ENCODE assay signal across 1 cellular context in the genomic region with DNA sequence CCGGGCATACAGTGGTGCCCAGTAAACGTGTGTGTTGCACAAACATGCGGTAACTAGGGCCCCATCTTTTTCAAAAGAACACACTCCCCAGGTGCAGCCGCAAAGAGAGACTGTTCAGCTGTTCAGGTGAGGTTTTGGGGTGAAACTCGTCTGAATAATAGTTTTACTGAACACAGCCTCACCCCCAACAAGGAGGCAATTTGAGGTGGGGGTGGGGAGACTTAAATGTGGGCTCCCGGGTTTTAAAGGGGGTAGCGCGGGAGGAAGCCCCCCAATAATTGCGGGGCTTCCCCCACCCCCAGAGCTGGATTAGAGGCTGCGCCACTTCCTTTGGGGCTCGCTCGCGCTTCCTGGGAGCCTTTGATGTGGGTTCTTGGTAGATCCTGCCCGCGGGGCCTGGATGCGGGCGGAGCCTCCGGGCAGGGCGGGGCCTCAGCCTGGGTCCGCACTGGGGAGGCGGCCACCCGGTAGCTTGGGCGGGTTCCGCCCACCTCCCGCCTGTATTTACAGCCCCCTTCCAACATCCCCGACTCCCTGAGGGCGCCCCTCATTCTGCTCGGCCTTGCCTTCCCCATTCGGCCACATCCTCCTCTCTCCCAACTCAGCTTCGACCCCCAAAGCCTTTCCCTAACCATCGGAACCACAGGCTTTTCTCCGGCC.
TF ChIP-seq lines count a peak whose summit lies in the region.

No MANE protein-coding gene starts in this region.

TF ChIP-seq in K562, 482 proteins besides CTCF, POLR2A, EP300 and RAD21 (continued from another document and continues in another):
- TF ChIP-seq MEF2D (tag; conservative IDR thresholded peaks at IDR 0.05; ENCODE audit: low read depth): no peak
- TF ChIP-seq, protein P1, sequence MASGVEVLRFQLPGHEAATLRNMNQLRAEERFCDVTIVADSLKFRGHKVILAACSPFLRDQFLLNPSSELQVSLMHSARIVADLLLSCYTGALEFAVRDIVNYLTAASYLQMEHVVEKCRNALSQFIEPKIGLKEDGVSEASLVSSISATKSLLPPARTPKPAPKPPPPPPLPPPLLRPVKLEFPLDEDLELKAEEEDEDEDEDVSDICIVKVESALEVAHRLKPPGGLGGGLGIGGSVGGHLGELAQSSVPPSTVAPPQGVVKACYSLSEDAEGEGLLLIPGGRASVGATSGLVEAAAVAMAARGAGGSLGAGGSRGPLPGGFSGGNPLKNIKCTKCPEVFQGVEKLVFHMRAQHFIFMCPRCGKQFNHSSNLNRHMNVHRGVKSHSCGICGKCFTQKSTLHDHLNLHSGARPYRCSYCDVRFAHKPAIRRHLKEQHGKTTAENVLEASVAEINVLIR (CRISPR knock-in tag; IDR thresholded peaks at IDR 0.05): no peak
- TF ChIP-seq L3MBTL2 (IDR thresholded peaks at IDR 0.05): no peak; the same call in 1 of the 2 replicates
- no peak for TF ChIP-seq ZC3H4 (CRISPR knock-in tag; IDR thresholded peaks at IDR 0.05; ENCODE audit: borderline replicate concordance)
- no peak for TF ChIP-seq ZNF785 (CRISPR knock-in tag; IDR thresholded peaks at IDR 0.05)
- TF ChIP-seq ESRRB (CRISPR knock-in tag; IDR thresholded peaks at IDR 0.05; ENCODE audit: borderline replicate concordance): no peak
- TF ChIP-seq, protein P2, sequence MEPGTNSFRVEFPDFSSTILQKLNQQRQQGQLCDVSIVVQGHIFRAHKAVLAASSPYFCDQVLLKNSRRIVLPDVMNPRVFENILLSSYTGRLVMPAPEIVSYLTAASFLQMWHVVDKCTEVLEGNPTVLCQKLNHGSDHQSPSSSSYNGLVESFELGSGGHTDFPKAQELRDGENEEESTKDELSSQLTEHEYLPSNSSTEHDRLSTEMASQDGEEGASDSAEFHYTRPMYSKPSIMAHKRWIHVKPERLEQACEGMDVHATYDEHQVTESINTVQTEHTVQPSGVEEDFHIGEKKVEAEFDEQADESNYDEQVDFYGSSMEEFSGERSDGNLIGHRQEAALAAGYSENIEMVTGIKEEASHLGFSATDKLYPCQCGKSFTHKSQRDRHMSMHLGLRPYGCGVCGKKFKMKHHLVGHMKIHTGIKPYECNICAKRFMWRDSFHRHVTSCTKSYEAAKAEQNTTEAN (CRISPR knock-in tag; IDR thresholded peaks at IDR 0.05): no peak
- TF ChIP-seq, protein P3, sequence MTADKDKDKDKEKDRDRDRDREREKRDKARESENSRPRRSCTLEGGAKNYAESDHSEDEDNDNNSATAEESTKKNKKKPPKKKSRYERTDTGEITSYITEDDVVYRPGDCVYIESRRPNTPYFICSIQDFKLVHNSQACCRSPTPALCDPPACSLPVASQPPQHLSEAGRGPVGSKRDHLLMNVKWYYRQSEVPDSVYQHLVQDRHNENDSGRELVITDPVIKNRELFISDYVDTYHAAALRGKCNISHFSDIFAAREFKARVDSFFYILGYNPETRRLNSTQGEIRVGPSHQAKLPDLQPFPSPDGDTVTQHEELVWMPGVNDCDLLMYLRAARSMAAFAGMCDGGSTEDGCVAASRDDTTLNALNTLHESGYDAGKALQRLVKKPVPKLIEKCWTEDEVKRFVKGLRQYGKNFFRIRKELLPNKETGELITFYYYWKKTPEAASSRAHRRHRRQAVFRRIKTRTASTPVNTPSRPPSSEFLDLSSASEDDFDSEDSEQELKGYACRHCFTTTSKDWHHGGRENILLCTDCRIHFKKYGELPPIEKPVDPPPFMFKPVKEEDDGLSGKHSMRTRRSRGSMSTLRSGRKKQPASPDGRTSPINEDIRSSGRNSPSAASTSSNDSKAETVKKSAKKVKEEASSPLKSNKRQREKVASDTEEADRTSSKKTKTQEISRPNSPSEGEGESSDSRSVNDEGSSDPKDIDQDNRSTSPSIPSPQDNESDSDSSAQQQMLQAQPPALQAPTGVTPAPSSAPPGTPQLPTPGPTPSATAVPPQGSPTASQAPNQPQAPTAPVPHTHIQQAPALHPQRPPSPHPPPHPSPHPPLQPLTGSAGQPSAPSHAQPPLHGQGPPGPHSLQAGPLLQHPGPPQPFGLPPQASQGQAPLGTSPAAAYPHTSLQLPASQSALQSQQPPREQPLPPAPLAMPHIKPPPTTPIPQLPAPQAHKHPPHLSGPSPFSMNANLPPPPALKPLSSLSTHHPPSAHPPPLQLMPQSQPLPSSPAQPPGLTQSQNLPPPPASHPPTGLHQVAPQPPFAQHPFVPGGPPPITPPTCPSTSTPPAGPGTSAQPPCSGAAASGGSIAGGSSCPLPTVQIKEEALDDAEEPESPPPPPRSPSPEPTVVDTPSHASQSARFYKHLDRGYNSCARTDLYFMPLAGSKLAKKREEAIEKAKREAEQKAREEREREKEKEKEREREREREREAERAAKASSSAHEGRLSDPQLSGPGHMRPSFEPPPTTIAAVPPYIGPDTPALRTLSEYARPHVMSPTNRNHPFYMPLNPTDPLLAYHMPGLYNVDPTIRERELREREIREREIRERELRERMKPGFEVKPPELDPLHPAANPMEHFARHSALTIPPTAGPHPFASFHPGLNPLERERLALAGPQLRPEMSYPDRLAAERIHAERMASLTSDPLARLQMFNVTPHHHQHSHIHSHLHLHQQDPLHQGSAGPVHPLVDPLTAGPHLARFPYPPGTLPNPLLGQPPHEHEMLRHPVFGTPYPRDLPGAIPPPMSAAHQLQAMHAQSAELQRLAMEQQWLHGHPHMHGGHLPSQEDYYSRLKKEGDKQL (CRISPR knock-in tag; IDR thresholded peaks at IDR 0.05; ENCODE audit: borderline replicate concordance): no peak
- TF ChIP-seq, protein P4, sequence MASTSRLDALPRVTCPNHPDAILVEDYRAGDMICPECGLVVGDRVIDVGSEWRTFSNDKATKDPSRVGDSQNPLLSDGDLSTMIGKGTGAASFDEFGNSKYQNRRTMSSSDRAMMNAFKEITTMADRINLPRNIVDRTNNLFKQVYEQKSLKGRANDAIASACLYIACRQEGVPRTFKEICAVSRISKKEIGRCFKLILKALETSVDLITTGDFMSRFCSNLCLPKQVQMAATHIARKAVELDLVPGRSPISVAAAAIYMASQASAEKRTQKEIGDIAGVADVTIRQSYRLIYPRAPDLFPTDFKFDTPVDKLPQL (IDR thresholded peaks at IDR 0.05; ENCODE audit: extremely low read depth, insufficient read length): no peak
- TF ChIP-seq ZNF184 (CRISPR knock-in tag; IDR thresholded peaks at IDR 0.05): no peak
- TF ChIP-seq STAT5A (IDR thresholded peaks at IDR 0.05; ENCODE audit: borderline replicate concordance, low read length): no peak
- peak; percentile 52 for TF ChIP-seq DPF2 (IDR thresholded peaks at IDR 0.05)
- TF ChIP-seq ZNF384 (IDR thresholded peaks at IDR 0.05; ENCODE audit: low read depth, low read length): no peak
- TF ChIP-seq, protein P5, sequence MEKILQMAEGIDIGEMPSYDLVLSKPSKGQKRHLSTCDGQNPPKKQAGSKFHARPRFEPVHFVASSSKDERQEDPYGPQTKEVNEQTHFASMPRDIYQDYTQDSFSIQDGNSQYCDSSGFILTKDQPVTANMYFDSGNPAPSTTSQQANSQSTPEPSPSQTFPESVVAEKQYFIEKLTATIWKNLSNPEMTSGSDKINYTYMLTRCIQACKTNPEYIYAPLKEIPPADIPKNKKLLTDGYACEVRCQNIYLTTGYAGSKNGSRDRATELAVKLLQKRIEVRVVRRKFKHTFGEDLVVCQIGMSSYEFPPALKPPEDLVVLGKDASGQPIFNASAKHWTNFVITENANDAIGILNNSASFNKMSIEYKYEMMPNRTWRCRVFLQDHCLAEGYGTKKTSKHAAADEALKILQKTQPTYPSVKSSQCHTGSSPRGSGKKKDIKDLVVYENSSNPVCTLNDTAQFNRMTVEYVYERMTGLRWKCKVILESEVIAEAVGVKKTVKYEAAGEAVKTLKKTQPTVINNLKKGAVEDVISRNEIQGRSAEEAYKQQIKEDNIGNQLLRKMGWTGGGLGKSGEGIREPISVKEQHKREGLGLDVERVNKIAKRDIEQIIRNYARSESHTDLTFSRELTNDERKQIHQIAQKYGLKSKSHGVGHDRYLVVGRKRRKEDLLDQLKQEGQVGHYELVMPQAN (IDR thresholded peaks at IDR 0.05; ENCODE audit: borderline replicate concordance): no peak
- no peak for TF ChIP-seq MYBL2 (IDR thresholded peaks at IDR 0.05; ENCODE audit: low read depth)
- TF ChIP-seq MYBL2 (CRISPR knock-in tag; IDR thresholded peaks at IDR 0.05; ENCODE audit: borderline replicate concordance): no peak
- TF ChIP-seq MAZ (CRISPR knock-in tag; conservative IDR thresholded peaks at IDR 0.05 in 1 of 2, IDR thresholded peaks at IDR 0.05 in 1 of 2): peak; percentile 51 to 73; a peak in 1 of 4 replicates
- no peak for TF ChIP-seq SIX5 (IDR thresholded peaks at IDR 0.05; ENCODE audit: borderline replicate concordance in 1 of 2, insufficient read depth in 1 of 2, low read depth in 1 of 2, low read length in 2 of 2)
- TF ChIP-seq CXXC5 (CRISPR knock-in tag; IDR thresholded peaks at IDR 0.05): peak; percentile 70
- TF ChIP-seq, protein P6, sequence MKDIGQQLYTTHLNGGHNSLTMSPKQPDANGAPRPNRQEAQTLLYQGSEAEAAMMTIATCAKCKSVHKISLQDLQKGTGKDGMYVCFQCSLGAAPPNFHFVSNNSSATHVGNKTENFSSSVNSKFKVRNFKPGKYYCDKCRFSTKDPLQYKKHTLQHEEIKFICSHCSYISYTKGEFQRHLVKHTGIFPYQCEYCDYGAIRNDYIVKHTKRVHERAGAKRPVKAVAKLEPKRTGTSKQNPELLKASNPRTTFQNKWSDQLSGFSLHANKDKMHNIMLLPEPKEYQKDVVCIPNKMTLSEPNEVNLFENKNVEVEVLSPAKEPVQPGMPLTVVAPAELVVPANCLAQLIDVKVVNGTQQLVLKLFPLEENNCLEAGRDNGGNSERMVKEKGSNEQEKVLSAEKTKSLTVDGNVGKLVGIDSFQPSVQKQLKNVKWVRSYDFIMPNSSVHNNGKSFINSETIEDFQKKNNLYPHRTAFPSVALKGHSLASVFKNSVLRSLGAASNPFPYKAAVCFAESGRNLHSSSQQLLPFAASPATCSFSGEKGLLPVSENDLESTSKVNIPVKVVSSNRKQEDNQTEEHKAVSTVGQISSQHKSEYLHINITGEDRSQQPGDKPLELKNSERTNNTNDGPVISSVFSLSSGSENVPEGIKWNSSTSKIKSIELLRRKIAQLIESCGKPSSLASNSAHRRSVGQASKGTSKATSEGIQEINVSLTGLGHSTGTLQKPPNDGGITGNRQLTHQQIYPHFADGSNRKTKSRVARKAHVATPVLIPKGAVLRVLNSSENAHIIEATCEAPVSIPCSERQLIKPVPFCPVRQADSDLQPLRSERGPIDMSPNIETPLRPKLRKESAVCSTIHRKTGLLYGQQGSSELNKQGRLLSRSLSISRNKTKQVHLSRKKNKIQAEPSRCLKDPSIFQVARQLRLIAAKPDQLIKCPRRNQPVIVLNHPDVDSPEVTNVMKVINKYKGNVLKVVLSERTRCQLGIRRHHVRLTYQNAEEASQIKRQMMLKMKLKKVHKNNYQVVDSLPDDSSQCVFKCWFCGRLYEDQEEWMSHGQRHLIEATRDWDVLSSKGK (CRISPR knock-in tag; IDR thresholded peaks at IDR 0.05): no peak
- peak; percentile 75 for TF ChIP-seq MTA3 (IDR thresholded peaks at IDR 0.05; ENCODE audit: borderline replicate concordance)
- TF ChIP-seq NR2C2 (CRISPR knock-in tag; IDR thresholded peaks at IDR 0.05): no peak
- no peak for TF ChIP-seq NR2C2 (tag; IDR thresholded peaks at IDR 0.05)
- no peak for TF ChIP-seq C11orf30 (IDR thresholded peaks at IDR 0.05; ENCODE audit: low read depth)
- no peak for TF ChIP-seq CBX2 (IDR thresholded peaks at IDR 0.05; ENCODE audit: insufficient read depth, low read length, poor library complexity, severe bottlenecking)
- TF ChIP-seq, protein P7, sequence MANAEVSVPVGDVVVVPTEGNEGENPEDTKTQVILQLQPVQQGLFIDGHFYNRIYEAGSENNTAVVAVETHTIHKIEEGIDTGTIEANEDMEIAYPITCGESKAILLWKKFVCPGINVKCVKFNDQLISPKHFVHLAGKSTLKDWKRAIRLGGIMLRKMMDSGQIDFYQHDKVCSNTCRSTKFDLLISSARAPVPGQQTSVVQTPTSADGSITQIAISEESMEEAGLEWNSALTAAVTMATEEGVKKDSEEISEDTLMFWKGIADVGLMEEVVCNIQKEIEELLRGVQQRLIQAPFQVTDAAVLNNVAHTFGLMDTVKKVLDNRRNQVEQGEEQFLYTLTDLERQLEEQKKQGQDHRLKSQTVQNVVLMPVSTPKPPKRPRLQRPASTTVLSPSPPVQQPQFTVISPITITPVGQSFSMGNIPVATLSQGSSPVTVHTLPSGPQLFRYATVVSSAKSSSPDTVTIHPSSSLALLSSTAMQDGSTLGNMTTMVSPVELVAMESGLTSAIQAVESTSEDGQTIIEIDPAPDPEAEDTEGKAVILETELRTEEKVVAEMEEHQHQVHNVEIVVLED (CRISPR knock-in tag; IDR thresholded peaks at IDR 0.05): no peak
- no peak for TF ChIP-seq CSDE1 (IDR thresholded peaks at IDR 0.05)
- no peak for TF ChIP-seq FOXK1 (CRISPR knock-in tag; IDR thresholded peaks at IDR 0.05; ENCODE audit: borderline replicate concordance)
- TF ChIP-seq EP400 (IDR thresholded peaks at IDR 0.05): no peak
- TF ChIP-seq ELF4 (CRISPR knock-in tag; IDR thresholded peaks at IDR 0.05): no peak
- TF ChIP-seq, protein P8, sequence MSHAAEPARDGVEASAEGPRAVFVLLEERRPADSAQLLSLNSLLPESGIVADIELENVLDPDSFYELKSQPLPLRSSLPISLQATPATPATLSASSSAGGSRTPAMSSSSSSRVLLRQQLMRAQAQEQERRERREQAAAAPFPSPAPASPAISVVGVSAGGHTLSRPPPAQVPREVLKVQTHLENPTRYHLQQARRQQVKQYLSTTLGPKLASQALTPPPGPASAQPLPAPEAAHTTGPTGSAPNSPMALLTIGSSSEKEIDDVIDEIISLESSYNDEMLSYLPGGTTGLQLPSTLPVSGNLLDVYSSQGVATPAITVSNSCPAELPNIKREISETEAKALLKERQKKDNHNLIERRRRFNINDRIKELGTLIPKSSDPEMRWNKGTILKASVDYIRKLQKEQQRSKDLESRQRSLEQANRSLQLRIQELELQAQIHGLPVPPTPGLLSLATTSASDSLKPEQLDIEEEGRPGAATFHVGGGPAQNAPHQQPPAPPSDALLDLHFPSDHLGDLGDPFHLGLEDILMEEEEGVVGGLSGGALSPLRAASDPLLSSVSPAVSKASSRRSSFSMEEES (CRISPR knock-in tag; IDR thresholded peaks at IDR 0.05): no peak
- no peak for TF ChIP-seq ZNF717 (CRISPR knock-in tag; IDR thresholded peaks at IDR 0.05)
- TF ChIP-seq SOX6 (IDR thresholded peaks at IDR 0.05): no peak
- peak; percentile 63 to 67 for TF ChIP-seq NRF1 (conservative IDR thresholded peaks at IDR 0.05 in 1 of 2, IDR thresholded peaks at IDR 0.05 in 1 of 2)
- TF ChIP-seq KDM4B (IDR thresholded peaks at IDR 0.05; ENCODE audit: borderline replicate concordance in 2 of 2, low read depth in 1 of 2): no peak
- TF ChIP-seq, protein P9, sequence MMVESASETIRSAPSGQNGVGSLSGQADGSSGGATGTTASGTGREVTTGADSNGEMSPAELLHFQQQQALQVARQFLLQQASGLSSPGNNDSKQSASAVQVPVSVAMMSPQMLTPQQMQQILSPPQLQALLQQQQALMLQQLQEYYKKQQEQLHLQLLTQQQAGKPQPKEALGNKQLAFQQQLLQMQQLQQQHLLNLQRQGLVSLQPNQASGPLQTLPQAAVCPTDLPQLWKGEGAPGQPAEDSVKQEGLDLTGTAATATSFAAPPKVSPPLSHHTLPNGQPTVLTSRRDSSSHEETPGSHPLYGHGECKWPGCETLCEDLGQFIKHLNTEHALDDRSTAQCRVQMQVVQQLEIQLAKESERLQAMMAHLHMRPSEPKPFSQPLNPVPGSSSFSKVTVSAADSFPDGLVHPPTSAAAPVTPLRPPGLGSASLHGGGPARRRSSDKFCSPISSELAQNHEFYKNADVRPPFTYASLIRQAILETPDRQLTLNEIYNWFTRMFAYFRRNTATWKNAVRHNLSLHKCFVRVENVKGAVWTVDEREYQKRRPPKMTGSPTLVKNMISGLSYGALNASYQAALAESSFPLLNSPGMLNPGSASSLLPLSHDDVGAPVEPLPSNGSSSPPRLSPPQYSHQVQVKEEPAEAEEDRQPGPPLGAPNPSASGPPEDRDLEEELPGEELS (CRISPR knock-in tag; IDR thresholded peaks at IDR 0.05; ENCODE audit: borderline replicate concordance): no peak
- no peak for TF ChIP-seq MYNN (IDR thresholded peaks at IDR 0.05)
- TF ChIP-seq MYNN (CRISPR knock-in tag; IDR thresholded peaks at IDR 0.05): no peak
- TF ChIP-seq CBX3 (IDR thresholded peaks at IDR 0.05; ENCODE audit: borderline replicate concordance in 1 of 2, low read length in 2 of 2): no peak; a peak in 1 of 3 replicates
- TF ChIP-seq RBM15 (IDR thresholded peaks at IDR 0.05; ENCODE audit: insufficient read depth, low read length): no peak
